8 cellular contexts compared by ENCODE assay signal in genomic region chr6:27479319-27480182, GRCh38. TPM values are rescaled to one million over a fixed set of nuclear protein-coding genes. Genes with fewer than 3 reads are reported as not detected.
DNase-seq lines count a peak whose midpoint lies in the region; ATAC-seq and TF ChIP-seq lines count a peak whose summit lies in the region.

No MANE protein-coding gene starts in this region.

- peak overlapping the region; percentile 60 for H3K9ac ChIP-seq in HUES48 (ENCODE audit: low read depth, low read length)

- H3K36me3 ChIP-seq in HUES48 (ENCODE audit: control insufficient read depth, insufficient read depth, low read length) (no peaks in the 10 kb centered on the region), OCI-LY7 (ENCODE audit: insufficient read depth, low read length) (no peaks in the 10 kb centered on the region), esophagus (ENCODE audit: control insufficient read depth in 2 of 2, insufficient read depth in 2 of 2, low read length in 1 of 2) (no peaks in the 10 kb centered on the region), muscle layer of duodenum (ENCODE audit: control insufficient read depth in 1 of 2, insufficient read depth in 2 of 2, low read length in 2 of 2) (no peaks in the 10 kb centered on the region)

- no peaks in the 10 kb centered on the region for H4K20me1 ChIP-seq in OCI-LY7 (ENCODE audit: insufficient read depth, low read length)

- BruUV-seq in OCI-LY7 (replicated peaks; lab: Mats Ljungman, UMichigan), result no TSS peak

- no peaks in the 10 kb centered on the region for H3K9me2 ChIP-seq in OCI-LY7 (ENCODE audit: insufficient read depth, low read length)

- H3K79me2 ChIP-seq in OCI-LY7 (ENCODE audit: insufficient read depth, low read depth, low read length), result no peaks in the 10 kb centered on the region

- intact Hi-C loops in OCI-LY7 (cut with micrococcal nuclease; ENCODE audit: unreplicated experiment), result loop anchor here (1.0 to 10.0 kb wide), 12 partner anchors 24 to 1465 kb away; partner anchors contain the start of gene ZNF165

- TF ChIP-seq CTCF in OCI-LY7 (conservative IDR thresholded peaks at IDR 0.05; ENCODE audit: low read length), result no peak

- WGBS in esophagus, 2 donors, result 4% methylated on average over 33 of the region's 33 CpGs

- peak overlapping the region; percentile 89 for H2AFZ ChIP-seq in OCI-LY7 (ENCODE audit: low read length)

- DNase-seq in DMS114 treated with DMSO at 0.1 percent for 48 hours (lab: John Stamatoyannopoulos, UW; ENCODE audit: unreplicated experiment), result peak; percentile 96
- DNase-seq in OCI-LY7 (ENCODE audit: low spot score), result peak; percentile 85
- peak; percentile 89 for DNase-seq in activated T-cell treated with anti-CD3 and anti-CD28 coated beads for 4 hours
- peak; percentile 67 to 74 for DNase-seq in stimulated activated CD8-positive, alpha-beta memory T cell treated with anti-CD3 and anti-CD28 coated beads, Interleukin-7, amount 100 ng/mL, for 4 hours (ENCODE audit: low read depth in 2 of 2)

- peak overlapping the region; percentile 76 for H3K4me2 ChIP-seq in OCI-LY7 (ENCODE audit: low read length)

- H3K9me3 ChIP-seq in HUES48 (ENCODE audit: control insufficient read depth, insufficient read depth, low read length), result no peaks in the 10 kb centered on the region
- no peaks in the 10 kb centered on the region for H3K9me3 ChIP-seq in OCI-LY7 (ENCODE audit: low read length)
- no peaks in the 10 kb centered on the region for H3K9me3 ChIP-seq in esophagus (ENCODE audit: control insufficient read depth in 2 of 2, insufficient read depth in 1 of 2, low read depth in 1 of 2, low read length in 1 of 2)
- H3K9me3 ChIP-seq in muscle layer of duodenum (ENCODE audit: control insufficient read depth in 1 of 2, low read length in 2 of 2), result no peaks in the 10 kb centered on the region

- H3K27ac ChIP-seq in HUES48 (ENCODE audit: low read depth, low read length), result peak overlapping the region; percentile 54
- H3K27ac ChIP-seq in OCI-LY7 (ENCODE audit: low read depth, low read length, poor library complexity, severe bottlenecking), result peak overlapping the region; percentile 79
- peak overlapping the region; percentile 90 to 95 for H3K27ac ChIP-seq in esophagus (ENCODE audit: low read depth in 2 of 2, low read length in 1 of 2)
- H3K27ac ChIP-seq in muscle layer of duodenum (ENCODE audit: low read length), result peak overlapping the region; percentile 98

- POLR2A ChIA-PET in OCI-LY7 (lab: Charles Lee), result interaction anchor here (0.5 to 1.0 kb wide), 7 partner anchors 15 to 523 kb away, joined by 3 to 8 read pairs (median 3); a partner anchor contains a TSS

- peaks cover 19% of the 10 kb centered on the region for H3K27me3 ChIP-seq in HUES48 (ENCODE audit: control insufficient read depth, insufficient read depth, low read length)
- H3K27me3 ChIP-seq in esophagus (ENCODE audit: control insufficient read depth in 1 of 2, insufficient read depth in 2 of 2, low read length in 2 of 2), result no peaks in the 10 kb centered on the region
- no peaks in the 10 kb centered on the region for H3K27me3 ChIP-seq in muscle layer of duodenum (ENCODE audit: low read depth, low read length)

- H3K4me3 ChIP-seq in HUES48 (ENCODE audit: low read depth, low read length), result peak overlapping the region; percentile 94
- peak overlapping the region; percentile 73 for H3K4me3 ChIP-seq in OCI-LY7 (ENCODE audit: low read depth, low read length, poor library complexity, severe bottlenecking)
- peak overlapping the region; percentile 56 to 96 for H3K4me3 ChIP-seq in esophagus (ENCODE audit: low read depth in 1 of 2, low read length in 2 of 2)
- H3K4me3 ChIP-seq in muscle layer of duodenum (ENCODE audit: low read depth in 1 of 2, low read length in 2 of 2), result peak overlapping the region; percentile 87 to 93

- peak; percentile 58 for ATAC-seq in GM21515 (IDR thresholded peaks at IDR 0.05; ENCODE audit: unreplicated experiment)

- H3K4me1 ChIP-seq in HUES48 (ENCODE audit: control insufficient read depth, insufficient read depth, low read length) (no peaks in the 10 kb centered on the region), OCI-LY7 (ENCODE audit: insufficient read depth, low read length, poor library complexity, severe bottlenecking) (peaks cover 15% of the 10 kb centered on the region), esophagus (ENCODE audit: control insufficient read depth in 2 of 2, insufficient read depth in 2 of 2, low read length in 1 of 2) (no peaks in the 10 kb centered on the region), muscle layer of duodenum (ENCODE audit: control insufficient read depth in 1 of 2, insufficient read depth in 2 of 2, low read length in 2 of 2) (peaks cover 0 to 9% of the 10 kb centered on the region in 2 donors)

- CTCF ChIA-PET in OCI-LY7 (lab: Charles Lee; ENCODE audit: unreplicated experiment), result no interaction called here

RNA-seq across cellular contexts. Expression of gene ZNF184, which starts 6.6 kb away (rescaled TPM):
- 18.6 and 20.6 TPM in 2 replicates for total RNA-seq in OCI-LY7 (2014; rRNA removed; shearing (Covaris generic))
- 17.7 and 23.6 TPM in 2 replicates for total RNA-seq in OCI-LY7 (2022)
- polyA plus RNA-seq in esophagus, result 1 to 10 TPM; 1.3 to 1.6 TPM

Comparison
In these comparisons a context has a peak if more than half of its experiments do, and no peak if none do; other contexts are left out.
1. Peak in every context shown above with its lines: DNase-seq, ATAC-seq, H3K4me3 ChIP-seq and H3K27ac ChIP-seq.